Comparison of ENCODE assay signal across 8 cellular contexts in genomic region chr4:6641164-6641970, GRCh38. TPM values are rescaled to one million over a fixed set of nuclear protein-coding genes. Genes with fewer than 3 reads are reported as not detected.
A peak's percentile ranks its signal among the peaks of the same experiment; 100 is the strongest.
DNase-seq lines count a peak whose midpoint lies in the region; ATAC-seq, FAIRE-seq and TF ChIP-seq lines count a peak whose summit lies in the region.

No MANE protein-coding gene starts in this region.

- no peak for FAIRE-seq in HTR-8/SVneo (lab: Jason Lieb, UNC)

- TF ChIP-seq CTCF in cardiac fibroblast (IDR thresholded peaks at IDR 0.05; ENCODE audit: low read depth, low read length), result no peak

- H3K27me3 Mint-ChIP-seq in T-helper 17 cell, result no peaks in the 10 kb centered on the region

- H3K36me3 Mint-ChIP-seq in T-helper 17 cell (ENCODE audit: low read depth), result peaks cover 15% of the 10 kb centered on the region

- ATAC-seq in HG03108 (IDR thresholded peaks at IDR 0.05; ENCODE audit: unreplicated experiment) (peak; percentile 21), T-helper 17 cell (peak; percentile 41)

- DNase-seq in NOMO-1 treated with DMSO at 0.1 percent for 48 hours (lab: John Stamatoyannopoulos, UW; ENCODE audit: unreplicated experiment) (peak; percentile 19), NOMO-1 treated with dmso at 0.1 percent for 144 hours (lab: John Stamatoyannopoulos, UW; ENCODE audit: unreplicated experiment) (no peak), T-helper 17 cell (peak; percentile 36 to 44 (median 37)), cardiac fibroblast (ENCODE audit: low read depth in 2 of 2) (peak; percentile 45 to 59), kidney glomerular epithelial cell (lab: John Stamatoyannopoulos, UW) (peak; percentile 29), HTR-8/SVneo (ENCODE audit: insufficient read length, low spot score) (no peak)
- peak; percentile 28 for DNase-seq in stimulated activated CD4-positive, alpha-beta T cell treated with anti-CD3 and anti-CD28 coated beads, Interleukin-2, amount 100 ng/mL, for 4 hours (ENCODE audit: low read depth)

- no peaks in the 10 kb centered on the region for H3K9me3 ChIP-seq in T-helper 17 cell (ENCODE audit: control insufficient read depth, low read length, poor library complexity, severe bottlenecking)

- peak overlapping the region; percentile 100 for H3K4me3 Mint-ChIP-seq in T-helper 17 cell

- peak overlapping the region; percentile 86 to 95 for H3K4me3 ChIP-seq in cardiac fibroblast (replicated peaks in 1 of 2; ENCODE audit: low read depth in 2 of 2, low read length in 2 of 2)

- H3K4me1 Mint-ChIP-seq in T-helper 17 cell, result peaks cover 35% of the 10 kb centered on the region

- peak overlapping the region; percentile 100 for H3K27ac Mint-ChIP-seq in T-helper 17 cell

RNA-seq across cellular contexts. Expression of gene MRFAP1, which starts 0.9 kb away (rescaled TPM):
- 100 to 1,000 TPM; 158 to 163 TPM for total RNA-seq in T-helper 17 cell

RNA-seq across cellular contexts. Expression of gene S100P, which starts 52.3 kb away (rescaled TPM):
- 1 to 10 TPM; 2.1 to 3.8 TPM for total RNA-seq in T-helper 17 cell

Comparison
In these comparisons a context has a peak if more than half of its experiments do, and no peak if none do; other contexts are left out.
1. DNase-seq: peak in NOMO-1 treated with DMSO at 0.1 percent for 48 hours (single experiment), T-helper 17 cell (3 of 3), cardiac fibroblast (2 of 2), kidney glomerular epithelial cell (single experiment) and stimulated activated CD4-positive, alpha-beta T cell treated with anti-CD3 and anti-CD28 coated beads, Interleukin-2, amount 100 ng/mL, for 4 hours (single experiment); none in NOMO-1 treated with dmso at 0.1 percent for 144 hours (single experiment) and HTR-8/SVneo (single experiment).